ENCODE assay signal across 22 cellular contexts in genomic region chrX:29285670-29286069, GRCh38.
"Had no signal": no experiment of that assay in that cellular context is flagged by ENCODE, and none has a peak within 500 bp of the region (broad histone marks: within the 10 kb centered on the region; RNA-seq: fewer than 3 reads in every experiment).

No MANE protein-coding gene starts in this region.

- FAIRE-seq: endometrium, frontal cortex, islet of Langerhans, keratinocyte had no signal

- H3K36me3 ChIP-seq: colonic mucosa, esophagus muscularis mucosa, gastroesophageal sphincter, heart right ventricle, left ventricle myocardium inferior, lower lobe of right lung had no signal

- DNase-seq: colonic mucosa; cortex of kidney; effector CD8-positive, alpha-beta T cell; effector memory CD8-positive, alpha-beta T cell; endodermal cell; foreskin keratinocyte; heart right ventricle; hippocampal formation; left colon; left ventricle myocardium inferior; lower lobe of right lung; mesenchymal stem cell; mucosa of descending colon; naive B cell; naive thymus-derived CD8-positive, alpha-beta T cell had no signal

- H3K4me3 ChIP-seq: colonic mucosa, esophagus muscularis mucosa, gastroesophageal sphincter, heart right ventricle, left ventricle myocardium inferior, lower lobe of right lung, mucosa of descending colon had no signal

- ATAC-seq: effector memory CD8-positive, alpha-beta T cell; foreskin keratinocyte; gastroesophageal sphincter; left colon; left lobe of liver; lower lobe of right lung; mucosa of descending colon; naive thymus-derived CD8-positive, alpha-beta T cell had no signal

- H3K9me3 ChIP-seq: colonic mucosa, gastroesophageal sphincter, left ventricle myocardium inferior, lower lobe of right lung, mucosa of descending colon had no signal

- H3K27me3 ChIP-seq: colonic mucosa, esophagus muscularis mucosa, foreskin keratinocyte, gastroesophageal sphincter, heart right ventricle had no signal

- H3K27ac ChIP-seq: colonic mucosa, esophagus muscularis mucosa, foreskin keratinocyte, gastroesophageal sphincter, heart right ventricle, left ventricle myocardium inferior, lower lobe of right lung had no signal

- H3K4me1 ChIP-seq: colonic mucosa, esophagus muscularis mucosa, foreskin keratinocyte, gastroesophageal sphincter, heart right ventricle, left ventricle myocardium inferior, lower lobe of right lung had no signal
